Comparison of ENCODE assay signal across 1 cellular context in genomic region chr2:10779776-10780490, GRCh38.
A peak's percentile ranks its signal among the peaks of the same experiment; 100 is the strongest.
TF ChIP-seq lines count a peak whose summit lies in the region.

No MANE protein-coding gene starts in this region.

TF ChIP-seq in GM12878, 131 proteins besides CTCF, POLR2A, EP300 and RAD21:
- TF ChIP-seq E4F1 (IDR thresholded peaks at IDR 0.05; ENCODE audit: borderline replicate concordance, partially characterized antibody) (peak; percentile 10), RELB (IDR thresholded peaks at IDR 0.05; ENCODE audit: low read depth) (no peak)
